ENCODE assay signal across 23 cellular contexts in genomic region chr3:122082357-122082756, GRCh38. TPM values are rescaled to one million over a fixed set of nuclear protein-coding genes. Genes with fewer than 3 reads are reported as not detected.
DNase-seq lines count a peak whose midpoint lies in the region; ATAC-seq and TF ChIP-seq lines count a peak whose summit lies in the region.
"Had no signal": no experiment of that assay in that cellular context is flagged by ENCODE, and none has a peak within 500 bp of the region (broad histone marks: within the 10 kb centered on the region; RNA-seq: fewer than 3 reads in every experiment).

No MANE protein-coding gene starts in this region.

- H3K4me3 Mint-ChIP-seq in natural killer cell treated with Interleukin-12 subunit alpha and Interleukin-12 subunit beta and Interleukin-15 and Interleukin-18, amount 100 ng/mL, for 72 hours = peak overlapping the region; percentile 66
- H3K4me3 Mint-ChIP-seq in natural killer cell = no peak overlapping the region
- peak overlapping the region; percentile 25 to 98 (median 62) for H3K4me3 Mint-ChIP-seq in IgD-negative memory B cell
- H3K4me3 Mint-ChIP-seq in activated B cell treated with CpG ODN at 0.5 μM for 24 hours = peak overlapping the region; percentile 1
- peak overlapping the region; percentile 12 for H3K4me3 Mint-ChIP-seq in stimulated activated memory B cell treated with anti-CD40 and anti-IgM and Interleukin-4, amounts not matched to agents 10 μg/mL and 1 μg/mL and 100 μg/mL, for 72 hours
- H3K4me3 Mint-ChIP-seq in activated T-helper 17 cell treated with anti-CD3 and anti-CD28 coated beads, Interleukin-2, amount 50 U/mL, for 72 hours = no peak overlapping the region
- H3K4me3 Mint-ChIP-seq: CD14-positive monocyte, HFFc6 had no signal

- H3K27ac Mint-ChIP-seq in natural killer cell treated with Interleukin-12 subunit alpha and Interleukin-12 subunit beta and Interleukin-15 and Interleukin-18, amount 100 ng/mL, for 72 hours = peak overlapping the region; percentile 21 to 77
- H3K27ac Mint-ChIP-seq in natural killer cell = no peak overlapping the region
- H3K27ac Mint-ChIP-seq in IgD-negative memory B cell = no peak overlapping the region
- H3K27ac Mint-ChIP-seq in activated B cell treated with CpG ODN at 0.5 μM for 24 hours = peak overlapping the region; percentile 27
- H3K27ac Mint-ChIP-seq in stimulated activated memory B cell treated with anti-CD40 and anti-IgM and Interleukin-4, amounts not matched to agents 10 μg/mL and 1 μg/mL and 100 μg/mL, for 72 hours = peak overlapping the region; percentile 53
- H3K27ac Mint-ChIP-seq in activated T-helper 17 cell treated with anti-CD3 and anti-CD28 coated beads, Interleukin-2, amount 50 U/mL, for 72 hours = no peak overlapping the region
- H3K27ac Mint-ChIP-seq: HFFc6 had no signal

- CTCF ChIA-PET in activated B cell treated with CpG ODN at 0.5 μM for 24 hours (lab: Charles Lee) = no interaction called here

- no peak for DNase-seq in natural killer cell treated with Interleukin-12 subunit alpha and Interleukin-12 subunit beta and Interleukin-15 and Interleukin-18, amount 100 ng/mL, for 72 hours (ENCODE audit: low spot score)
- no peak for DNase-seq in natural killer cell
- DNase-seq in activated B cell treated with CpG ODN at 0.5 μM for 24 hours = no peak
- no peak for DNase-seq in activated naive CD4-positive, alpha-beta T cell (lab: John Stamatoyannopoulos, UW)
- DNase-seq in MG63 = no peak
- DNase-seq: DMS79 treated with DMSO at 0.1 percent for 48 hours; H7; HFFc6; KBM-7; NCI-H1694 treated with DMSO at 0.1 percent for 48 hours; NCI-H2107; NCI-H510A; NCI-H748 treated with DMSO at 0.1 percent for 48 hours; NK-92 treated with Interleukin-12 subunit alpha and Interleukin-12 subunit beta, amount 100 ng/mL, for 24 hours; PC-3; RPMI8226; SHP77 treated with DMSO at 0.1 percent for 48 hours; SK-N-SH had no signal

- no peaks in the 10 kb centered on the region for H3K36me3 Mint-ChIP-seq in natural killer cell treated with Interleukin-12 subunit alpha and Interleukin-12 subunit beta and Interleukin-15 and Interleukin-18, amount 100 ng/mL, for 72 hours
- H3K36me3 Mint-ChIP-seq in natural killer cell = no peaks in the 10 kb centered on the region
- peaks cover 4% of the 10 kb centered on the region for H3K36me3 Mint-ChIP-seq in IgD-negative memory B cell
- peaks cover 26% of the 10 kb centered on the region for H3K36me3 Mint-ChIP-seq in activated B cell treated with CpG ODN at 0.5 μM for 24 hours (ENCODE audit: low read depth)
- H3K36me3 Mint-ChIP-seq in stimulated activated memory B cell treated with anti-CD40 and anti-IgM and Interleukin-4, amounts not matched to agents 10 μg/mL and 1 μg/mL and 100 μg/mL, for 72 hours = peaks cover 35% of the 10 kb centered on the region
- no peaks in the 10 kb centered on the region for H3K36me3 Mint-ChIP-seq in activated T-helper 17 cell treated with anti-CD3 and anti-CD28 coated beads, Interleukin-2, amount 50 U/mL, for 72 hours (ENCODE audit: low read depth)

- H3K36me3 ChIP-seq in MG63 = no peaks in the 10 kb centered on the region

- H3K4me3 ChIP-seq in MG63 = no peak overlapping the region

- peaks cover 0 to 28% of the 10 kb centered on the region in 2 donors for H3K27me3 Mint-ChIP-seq in natural killer cell treated with Interleukin-12 subunit alpha and Interleukin-12 subunit beta and Interleukin-15 and Interleukin-18, amount 100 ng/mL, for 72 hours
- peaks cover 0 to 6% of the 10 kb centered on the region in 2 donors for H3K27me3 Mint-ChIP-seq in natural killer cell (ENCODE audit: low read depth in 2 of 2)
- peaks cover 2% of the 10 kb centered on the region for H3K27me3 Mint-ChIP-seq in IgD-negative memory B cell
- H3K27me3 Mint-ChIP-seq in activated B cell treated with CpG ODN at 0.5 μM for 24 hours = no peaks in the 10 kb centered on the region
- no peaks in the 10 kb centered on the region for H3K27me3 Mint-ChIP-seq in stimulated activated memory B cell treated with anti-CD40 and anti-IgM and Interleukin-4, amounts not matched to agents 10 μg/mL and 1 μg/mL and 100 μg/mL, for 72 hours
- H3K27me3 Mint-ChIP-seq in activated T-helper 17 cell treated with anti-CD3 and anti-CD28 coated beads, Interleukin-2, amount 50 U/mL, for 72 hours = peaks cover 9% of the 10 kb centered on the region

- H3K9me3 ChIP-seq in MG63 = no peaks in the 10 kb centered on the region
- H3K9me3 ChIP-seq: SK-N-SH had no signal

- ATAC-seq in natural killer cell treated with Interleukin-12 subunit alpha and Interleukin-12 subunit beta and Interleukin-15 and Interleukin-18, amount 100 ng/mL, for 72 hours = peak in 1 of 2 donors; percentile 18
- ATAC-seq in natural killer cell (no peak), activated B cell treated with CpG ODN at 0.5 μM for 24 hours (ENCODE audit: low read depth) (no peak)
- no peak for ATAC-seq in stimulated activated memory B cell treated with anti-CD40 and anti-IgM and Interleukin-4, amounts not matched to agents 10 μg/mL and 1 μg/mL and 100 μg/mL, for 72 hours
- no peak for ATAC-seq in activated T-helper 17 cell treated with anti-CD3 and anti-CD28 coated beads, Interleukin-2, amount 50 U/mL, for 72 hours (replicated peaks)
- ATAC-seq: PC-3 had no signal

- POLR2A ChIA-PET in activated B cell treated with CpG ODN at 0.5 μM for 24 hours (lab: Charles Lee) = interaction anchor here (2.3 kb wide), 1 partner anchor 27 kb away, joined by 9 read pairs; the partner anchor contains the start of gene CD86

- peaks cover 19 to 40% of the 10 kb centered on the region in 2 donors for H3K4me1 Mint-ChIP-seq in natural killer cell treated with Interleukin-12 subunit alpha and Interleukin-12 subunit beta and Interleukin-15 and Interleukin-18, amount 100 ng/mL, for 72 hours (ENCODE audit: low read depth in 2 of 2)
- H3K4me1 Mint-ChIP-seq in natural killer cell = no peaks in the 10 kb centered on the region
- peaks cover 50 to 72% (median 70%) of the 10 kb centered on the region in 3 donors for H3K4me1 Mint-ChIP-seq in IgD-negative memory B cell
- H3K4me1 Mint-ChIP-seq in activated B cell treated with CpG ODN at 0.5 μM for 24 hours = peaks cover 91% of the 10 kb centered on the region
- H3K4me1 Mint-ChIP-seq in stimulated activated memory B cell treated with anti-CD40 and anti-IgM and Interleukin-4, amounts not matched to agents 10 μg/mL and 1 μg/mL and 100 μg/mL, for 72 hours = peaks cover 91% of the 10 kb centered on the region
- H3K4me1 Mint-ChIP-seq in activated T-helper 17 cell treated with anti-CD3 and anti-CD28 coated beads, Interleukin-2, amount 50 U/mL, for 72 hours = peaks cover 2% of the 10 kb centered on the region

- TF ChIP-seq CTCF in natural killer cell (IDR thresholded peaks at IDR 0.05) (no peak), activated B cell treated with CpG ODN at 0.5 μM for 24 hours (IDR thresholded peaks at IDR 0.05) (no peak)

- intact Hi-C loops in natural killer cell (cut with micrococcal nuclease) = no loop called here
- intact Hi-C loops in activated B cell treated with CpG ODN at 0.5 μM for 24 hours (cut with micrococcal nuclease) = loop anchor here (1.0 to 2.0 kb wide), 2 partner anchors 9 to 14 kb away; no protein-coding TSS in a partner anchor

- no peaks in the 10 kb centered on the region for H3K9me3 Mint-ChIP-seq in natural killer cell treated with Interleukin-12 subunit alpha and Interleukin-12 subunit beta and Interleukin-15 and Interleukin-18, amount 100 ng/mL, for 72 hours
- H3K9me3 Mint-ChIP-seq in natural killer cell = no peaks in the 10 kb centered on the region
- H3K9me3 Mint-ChIP-seq in IgD-negative memory B cell = no peaks in the 10 kb centered on the region
- no peaks in the 10 kb centered on the region for H3K9me3 Mint-ChIP-seq in activated B cell treated with CpG ODN at 0.5 μM for 24 hours
- no peaks in the 10 kb centered on the region for H3K9me3 Mint-ChIP-seq in stimulated activated memory B cell treated with anti-CD40 and anti-IgM and Interleukin-4, amounts not matched to agents 10 μg/mL and 1 μg/mL and 100 μg/mL, for 72 hours
- no peaks in the 10 kb centered on the region for H3K9me3 Mint-ChIP-seq in activated T-helper 17 cell treated with anti-CD3 and anti-CD28 coated beads, Interleukin-2, amount 50 U/mL, for 72 hours
- H3K9me3 Mint-ChIP-seq: CD14-positive monocyte, HFFc6 had no signal

- 0 out of 2 replicates have a peak, but pooled peaks cover under 1% of the 10 kb centered on the region for H3K27me3 ChIP-seq in MG63

RNA-seq across cellular contexts. Expression of gene CD86, which starts 27.2 kb away (rescaled TPM):
- total RNA-seq in natural killer cell treated with Interleukin-12 subunit alpha and Interleukin-12 subunit beta and Interleukin-15 and Interleukin-18, amount 100 ng/mL, for 72 hours = 1 to 10 TPM; 3.2 to 4.5 TPM
- total RNA-seq in natural killer cell = 1 to 10 TPM; 2.1 to 6.9 (median 4.7) TPM
- 85.1 TPM for polyA plus RNA-seq in IgD-negative memory B cell
- 31.2 and 31.7 TPM in 2 replicates for total RNA-seq in activated B cell treated with CpG ODN at 0.5 μM for 24 hours
- 1 to 10 TPM; 1.8 to 4.4 TPM for total RNA-seq in activated T-helper 17 cell treated with anti-CD3 and anti-CD28 coated beads, Interleukin-2, amount 50 U/mL, for 72 hours
- total RNA-seq in MG63 (2014; rRNA removed; shearing (Covaris generic); ENCODE audit: low replicate concordance) = not detected in 2 replicates
- total RNA-seq: G401, HFFc6 had no signal
- polyA plus RNA-seq: SK-N-SH had no signal

Comparison
In these comparisons a context has a peak if more than half of its experiments do, and no peak if none do; other contexts are left out.
1. H3K27ac Mint-ChIP-seq: peak in natural killer cell treated with Interleukin-12 subunit alpha and Interleukin-12 subunit beta and Interleukin-15 and Interleukin-18, amount 100 ng/mL, for 72 hours (2 of 2), activated B cell treated with CpG ODN at 0.5 μM for 24 hours (single experiment) and stimulated activated memory B cell treated with anti-CD40 and anti-IgM and Interleukin-4, amounts not matched to agents 10 μg/mL and 1 μg/mL and 100 μg/mL, for 72 hours (single experiment); none in natural killer cell (0 of 2), IgD-negative memory B cell (0 of 3) and activated T-helper 17 cell treated with anti-CD3 and anti-CD28 coated beads, Interleukin-2, amount 50 U/mL, for 72 hours (single experiment).
2. H3K4me3 Mint-ChIP-seq: peak in natural killer cell treated with Interleukin-12 subunit alpha and Interleukin-12 subunit beta and Interleukin-15 and Interleukin-18, amount 100 ng/mL, for 72 hours (single experiment), IgD-negative memory B cell (4 of 4), activated B cell treated with CpG ODN at 0.5 μM for 24 hours (single experiment) and stimulated activated memory B cell treated with anti-CD40 and anti-IgM and Interleukin-4, amounts not matched to agents 10 μg/mL and 1 μg/mL and 100 μg/mL, for 72 hours (single experiment); none in natural killer cell (single experiment) and activated T-helper 17 cell treated with anti-CD3 and anti-CD28 coated beads, Interleukin-2, amount 50 U/mL, for 72 hours (single experiment).